ENCODE assay signal across 14 cellular contexts in the genomic region with DNA sequence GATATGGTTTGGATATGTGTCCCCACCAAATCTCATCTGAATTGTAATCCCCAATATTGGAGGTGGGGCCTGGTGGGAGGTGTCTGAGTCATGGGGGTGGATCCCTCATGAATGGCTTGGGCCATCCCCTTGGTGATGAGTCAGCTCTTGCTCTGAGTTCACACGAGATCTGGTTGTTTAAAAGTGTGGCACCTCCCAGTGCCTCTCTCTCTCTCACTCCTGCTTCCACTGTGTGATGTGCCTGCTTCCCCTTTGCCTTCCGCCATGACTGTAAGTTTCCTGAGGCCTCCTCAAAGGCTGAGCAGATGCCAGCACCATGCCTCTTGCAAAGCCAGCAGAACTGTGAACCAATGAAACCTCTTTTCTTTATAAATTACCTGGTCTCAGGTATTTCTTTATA. TPM values are rescaled to one million over a fixed set of nuclear protein-coding genes. Genes with fewer than 3 reads are reported as not detected.
A peak's percentile ranks its signal among the peaks of the same experiment; 100 is the strongest.
DNase-seq lines count a peak whose midpoint lies in the region; ATAC-seq lines count a peak whose summit lies in the region.
"Had no signal": no experiment of that assay in that cellular context is flagged by ENCODE, and none has a peak within 500 bp of the region (broad histone marks: within the 10 kb centered on the region; RNA-seq: fewer than 3 reads in every experiment).

No MANE protein-coding gene starts in this region.

- peaks cover 7% of the 10 kb centered on the region for H3K4me1 Mint-ChIP-seq in activated CD4-positive, alpha-beta T cell treated with anti-CD3 and anti-CD28 coated beads, Interleukin-2, amount 10 ng/mL, durations not matched to agents 7 days and 5 days

- POLR2A ChIA-PET in activated CD4-positive, alpha-beta T cell treated with anti-CD3 and anti-CD28 coated beads, Interleukin-2, amount 10 ng/mL, durations not matched to agents 7 days and 5 days (lab: Charles Lee), result no interaction called here

- peak; percentile 13 for ATAC-seq in esophagus mucosa
- ATAC-seq: stimulated activated memory B cell treated with anti-CD40 and anti-IgM and Interleukin-4, amounts not matched to agents 10 μg/mL and 1 μg/mL and 100 μg/mL, for 72 hours had no signal

- CTCF ChIA-PET in activated CD4-positive, alpha-beta T cell treated with anti-CD3 and anti-CD28 coated beads, Interleukin-2, amount 10 ng/mL, durations not matched to agents 7 days and 5 days (lab: Charles Lee), result no interaction called here

- no peaks in the 10 kb centered on the region for H3K9me3 Mint-ChIP-seq in activated CD4-positive, alpha-beta T cell treated with anti-CD3 and anti-CD28 coated beads, Interleukin-2, amount 10 ng/mL, durations not matched to agents 7 days and 5 days
- H3K9me3 Mint-ChIP-seq: stimulated activated memory B cell treated with anti-CD40 and anti-IgM and Interleukin-4, amounts not matched to agents 10 μg/mL and 1 μg/mL and 100 μg/mL, for 72 hours had no signal

- H3K36me3 Mint-ChIP-seq in activated CD4-positive, alpha-beta T cell treated with anti-CD3 and anti-CD28 coated beads, Interleukin-2, amount 10 ng/mL, durations not matched to agents 7 days and 5 days (ENCODE audit: low read depth), result no peaks in the 10 kb centered on the region
- H3K36me3 Mint-ChIP-seq: stimulated activated memory B cell treated with anti-CD40 and anti-IgM and Interleukin-4, amounts not matched to agents 10 μg/mL and 1 μg/mL and 100 μg/mL, for 72 hours had no signal

- peak; percentile 18 to 35 for DNase-seq in activated CD4-positive, alpha-beta T cell treated with anti-CD3 and anti-CD28 coated beads for 24 hours (ENCODE audit: low read depth in 2 of 2)
- no peak for DNase-seq in activated CD4-positive, alpha-beta T cell treated with anti-CD3 and anti-CD28 coated beads, Interleukin-2, amount 10 ng/mL, durations not matched to agents 7 days and 5 days
- peak; percentile 71 for DNase-seq in RPMI7951 (ENCODE audit: low read depth)
- DNase-seq in stimulated activated CD4-positive, alpha-beta T cell treated with anti-CD3 and anti-CD28 coated beads, TNF-alpha, amount 100 ng/mL, for 4 hours (ENCODE audit: low read depth in 3 of 3), result peak in 2 of 3 experiments; percentile 13 to 34
- no peak for DNase-seq in NCI-H2081 (lab: John Stamatoyannopoulos, UW)
- no peak for DNase-seq in D341Med (ENCODE audit: low spot score)
- DNase-seq in iPS-NIHi11 (ENCODE audit: low spot score), result no peak
- DNase-seq: DMS 273 treated with DMSO at 0.1 percent for 48 hours; effector CD8-positive, alpha-beta T cell; NCI-H1436 treated with DMSO at 0.1 percent for 48 hours had no signal

- H3K4me3 Mint-ChIP-seq in activated CD4-positive, alpha-beta T cell treated with anti-CD3 and anti-CD28 coated beads, Interleukin-2, amount 10 ng/mL, durations not matched to agents 7 days and 5 days, result no peak overlapping the region
- H3K4me3 Mint-ChIP-seq: stimulated activated memory B cell treated with anti-CD40 and anti-IgM and Interleukin-4, amounts not matched to agents 10 μg/mL and 1 μg/mL and 100 μg/mL, for 72 hours had no signal

- H3K27me3 Mint-ChIP-seq in activated CD4-positive, alpha-beta T cell treated with anti-CD3 and anti-CD28 coated beads, Interleukin-2, amount 10 ng/mL, durations not matched to agents 7 days and 5 days, result peaks cover 11% of the 10 kb centered on the region

- H3K27ac Mint-ChIP-seq in activated CD4-positive, alpha-beta T cell treated with anti-CD3 and anti-CD28 coated beads, Interleukin-2, amount 10 ng/mL, durations not matched to agents 7 days and 5 days, result no peak overlapping the region
- H3K27ac Mint-ChIP-seq: stimulated activated memory B cell treated with anti-CD40 and anti-IgM and Interleukin-4, amounts not matched to agents 10 μg/mL and 1 μg/mL and 100 μg/mL, for 72 hours had no signal

RNA-seq across cellular contexts. Expression of gene GCK, which starts 4.8 kb away (rescaled TPM):
- not detected for total RNA-seq in activated CD4-positive, alpha-beta T cell treated with anti-CD3 and anti-CD28 coated beads, Interleukin-2, amount 10 ng/mL, durations not matched to agents 7 days and 5 days
- total RNA-seq in RPMI7951 (2014; rRNA removed; shearing (Covaris generic)), result 2.4 and 2.6 TPM in 2 replicates
- total RNA-seq in esophagus mucosa, result not detected

RNA-seq across cellular contexts. Expression of gene YKT6, which starts 6.7 kb away (rescaled TPM):
- 10 to 100 TPM; 62.6 to 63.3 TPM for total RNA-seq in activated CD4-positive, alpha-beta T cell treated with anti-CD3 and anti-CD28 coated beads, Interleukin-2, amount 10 ng/mL, durations not matched to agents 7 days and 5 days
- total RNA-seq in RPMI7951 (2014; rRNA removed; shearing (Covaris generic)), result 118 and 143 TPM in 2 replicates
- 65.2 TPM for total RNA-seq in esophagus mucosa

RNA-seq across cellular contexts. Expression of gene MYL7, which starts 52.9 kb away (rescaled TPM):
- total RNA-seq in activated CD4-positive, alpha-beta T cell treated with anti-CD3 and anti-CD28 coated beads, Interleukin-2, amount 10 ng/mL, durations not matched to agents 7 days and 5 days, result not detected
- total RNA-seq in RPMI7951 (2014; rRNA removed; shearing (Covaris generic)), result not detected in 2 replicates
- total RNA-seq in esophagus mucosa, result not detected
- total RNA-seq: lung microvascular endothelial cell, pulmonary artery endothelial cell had no signal

Comparison
In these comparisons a context has a peak if more than half of its experiments do, and no peak if none do; other contexts are left out.
1. DNase-seq: peak in activated CD4-positive, alpha-beta T cell treated with anti-CD3 and anti-CD28 coated beads for 24 hours (2 of 2), RPMI7951 (single experiment) and stimulated activated CD4-positive, alpha-beta T cell treated with anti-CD3 and anti-CD28 coated beads, TNF-alpha, amount 100 ng/mL, for 4 hours (2 of 3); none in activated CD4-positive, alpha-beta T cell treated with anti-CD3 and anti-CD28 coated beads, Interleukin-2, amount 10 ng/mL, durations not matched to agents 7 days and 5 days (single experiment), NCI-H2081 (0 of 2), D341Med (single experiment) and iPS-NIHi11 (single experiment).